ENCODE assay signal across 29 cellular contexts in the genomic region with DNA sequence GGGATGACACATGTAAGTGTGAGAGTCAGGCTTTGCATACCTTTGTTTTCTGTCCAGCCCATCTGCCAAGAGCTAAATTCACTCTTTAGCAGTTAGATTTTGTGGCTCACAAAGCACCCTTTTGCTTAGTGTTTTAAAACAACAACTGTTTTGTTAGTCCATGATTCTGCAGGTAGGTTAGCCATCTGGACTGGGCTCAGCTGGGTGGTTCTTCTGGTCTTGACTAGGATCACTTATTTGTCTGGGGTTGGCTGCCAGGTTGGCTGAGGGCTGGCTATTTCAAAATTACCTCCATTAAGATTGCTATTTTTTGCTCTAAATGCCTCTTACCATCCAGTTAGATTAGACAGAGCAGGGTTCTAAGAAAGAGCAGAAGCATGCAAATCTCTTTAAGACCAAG.
"Had no signal": no experiment of that assay in that cellular context is flagged by ENCODE, and none has a peak within 500 bp of the region (broad histone marks: within the 10 kb centered on the region; RNA-seq: fewer than 3 reads in every experiment).

No MANE protein-coding gene starts in this region.

- H3K4me3 Mint-ChIP-seq: stimulated activated effector memory CD8-positive, alpha-beta T cell treated with anti-CD3 and anti-CD28 coated beads, Interleukin-12 subunit alpha, Interleukin-12 subunit beta, amount 100 ng/mL, for 72 hours; stimulated activated memory B cell treated with anti-CD40 and anti-IgM and Interleukin-4, amounts not matched to agents 10 μg/mL and 1 μg/mL and 100 μg/mL, for 72 hours; stimulated activated naive B cell treated with anti-CD40 and anti-IgM and Interleukin-4, amounts not matched to agents 10 μg/mL and 1 μg/mL and 100 μg/mL, for 72 hours; stimulated activated naive CD8-positive, alpha-beta T cell treated with anti-CD3 and anti-CD28 coated beads, Interleukin-15, amount 100 ng/mL, for 72 hours; stimulated activated naive CD8-positive, alpha-beta T cell treated with anti-CD3 and anti-CD28 coated beads, Interleukin-15, Interleukin-2, amounts not matched to agents 100 ng/mL and 50 ng/mL, for 24 hours; type B pancreatic cell had no signal

- H3K4me1 Mint-ChIP-seq: stimulated activated effector memory CD8-positive, alpha-beta T cell treated with anti-CD3 and anti-CD28 coated beads, Interleukin-12 subunit alpha, Interleukin-12 subunit beta, amount 100 ng/mL, for 72 hours; stimulated activated memory B cell treated with anti-CD40 and anti-IgM and Interleukin-4, amounts not matched to agents 10 μg/mL and 1 μg/mL and 100 μg/mL, for 72 hours; stimulated activated naive B cell treated with anti-CD40 and anti-IgM and Interleukin-4, amounts not matched to agents 10 μg/mL and 1 μg/mL and 100 μg/mL, for 72 hours; stimulated activated naive CD8-positive, alpha-beta T cell treated with anti-CD3 and anti-CD28 coated beads, Interleukin-15, amount 100 ng/mL, for 72 hours had no signal

- H3K9me3 ChIP-seq: testis, thyroid gland, uterus had no signal

- FAIRE-seq: urothelium cell line had no signal

- ATAC-seq: stimulated activated effector memory CD8-positive, alpha-beta T cell treated with anti-CD3 and anti-CD28 coated beads, Interleukin-12 subunit alpha, Interleukin-12 subunit beta, amount 100 ng/mL, for 72 hours; stimulated activated memory B cell treated with anti-CD40 and anti-IgM and Interleukin-4, amounts not matched to agents 10 μg/mL and 1 μg/mL and 100 μg/mL, for 72 hours; stimulated activated naive B cell treated with anti-CD40 and anti-IgM and Interleukin-4, amounts not matched to agents 10 μg/mL and 1 μg/mL and 100 μg/mL, for 72 hours; stimulated activated naive CD8-positive, alpha-beta T cell treated with anti-CD3 and anti-CD28 coated beads, Interleukin-15, amount 100 ng/mL, for 72 hours; stimulated activated naive CD8-positive, alpha-beta T cell treated with anti-CD3 and anti-CD28 coated beads, Interleukin-15, Interleukin-2, amounts not matched to agents 100 U/mL and 50 U/mL, for 24 hours; upper lobe of right lung had no signal

- H3K36me3 ChIP-seq: stomach, suprapubic skin, thoracic aorta, thyroid gland, tibial artery, tibial nerve, transverse colon, upper lobe of left lung, upper lobe of right lung, uterus, vagina had no signal

- H3K4me3 ChIP-seq: stomach, suprapubic skin, testis, thoracic aorta, thyroid gland, tibial artery, tibial nerve, transverse colon, upper lobe of left lung, upper lobe of right lung, uterus, vagina had no signal

- H3K4me1 ChIP-seq: stomach, suprapubic skin, testis, thyroid gland, tibial artery, tibial nerve, transverse colon, upper lobe of left lung, upper lobe of right lung, uterus, vagina had no signal

- H3K27me3 Mint-ChIP-seq: stimulated activated memory B cell treated with anti-CD40 and anti-IgM and Interleukin-4, amounts not matched to agents 10 μg/mL and 1 μg/mL and 100 μg/mL, for 72 hours; stimulated activated naive B cell treated with anti-CD40 and anti-IgM and Interleukin-4, amounts not matched to agents 10 μg/mL and 1 μg/mL and 100 μg/mL, for 72 hours; stimulated activated naive CD8-positive, alpha-beta T cell treated with anti-CD3 and anti-CD28 coated beads, Interleukin-15, amount 100 ng/mL, for 72 hours; stimulated activated naive CD8-positive, alpha-beta T cell treated with anti-CD3 and anti-CD28 coated beads, Interleukin-15, Interleukin-2, amounts not matched to agents 100 ng/mL and 50 ng/mL, for 24 hours; type B pancreatic cell had no signal

- H3K27ac Mint-ChIP-seq: stimulated activated effector memory CD8-positive, alpha-beta T cell treated with anti-CD3 and anti-CD28 coated beads, Interleukin-12 subunit alpha, Interleukin-12 subunit beta, amount 100 ng/mL, for 72 hours; stimulated activated memory B cell treated with anti-CD40 and anti-IgM and Interleukin-4, amounts not matched to agents 10 μg/mL and 1 μg/mL and 100 μg/mL, for 72 hours; stimulated activated naive B cell treated with anti-CD40 and anti-IgM and Interleukin-4, amounts not matched to agents 10 μg/mL and 1 μg/mL and 100 μg/mL, for 72 hours; stimulated activated naive CD8-positive, alpha-beta T cell treated with anti-CD3 and anti-CD28 coated beads, Interleukin-15, amount 100 ng/mL, for 72 hours; stimulated activated naive CD8-positive, alpha-beta T cell treated with anti-CD3 and anti-CD28 coated beads, Interleukin-15, Interleukin-2, amounts not matched to agents 100 ng/mL and 50 ng/mL, for 24 hours; type B pancreatic cell had no signal

- H3K27ac ChIP-seq: stomach, suprapubic skin, testis, thoracic aorta, thyroid gland, tibial artery, tibial nerve, transverse colon, upper lobe of left lung, upper lobe of right lung, uterus, vagina had no signal

- H3K36me3 Mint-ChIP-seq: stimulated activated effector memory CD8-positive, alpha-beta T cell treated with anti-CD3 and anti-CD28 coated beads, Interleukin-12 subunit alpha, Interleukin-12 subunit beta, amount 100 ng/mL, for 72 hours; stimulated activated memory B cell treated with anti-CD40 and anti-IgM and Interleukin-4, amounts not matched to agents 10 μg/mL and 1 μg/mL and 100 μg/mL, for 72 hours; stimulated activated naive B cell treated with anti-CD40 and anti-IgM and Interleukin-4, amounts not matched to agents 10 μg/mL and 1 μg/mL and 100 μg/mL, for 72 hours had no signal

- DNase-seq: stimulated activated CD4-positive, alpha-beta T cell treated with anti-CD3 and anti-CD28 coated beads, Interleukin-2, amount 100 ng/mL, for 48 hours; stimulated activated CD4-positive, alpha-beta T cell treated with anti-CD3 and anti-CD28 coated beads, Interleukin-4, amount 100 ng/mL, for 1 hour; stimulated activated CD4-positive, alpha-beta T cell treated with anti-CD3 and anti-CD28 coated beads, Interleukin-4, amount 100 ng/mL, for 24 hours; stimulated activated CD4-positive, alpha-beta T cell treated with anti-CD3 and anti-CD28 coated beads, Interleukin-4, amount 100 ng/mL, for 4 hours; stimulated activated CD8-positive, alpha-beta memory T cell treated with anti-CD3 and anti-CD28 coated beads, Interleukin-4, amount 100 ng/mL, for 48 hours; stimulated activated naive B cell treated with anti-CD40 and anti-IgM and Interleukin-4, amounts not matched to agents 10 μg/mL and 1 μg/mL and 100 μg/mL, for 72 hours; stimulated activated naive CD4-positive, alpha-beta T cell; stimulated activated naive CD4-positive, alpha-beta T cell treated with Interleukin-2 at 50 U/mL for 16 hours; stimulated activated naive CD8-positive, alpha-beta T cell treated with anti-CD3 and anti-CD28 coated beads, Interleukin-15, amount 100 ng/mL, for 72 hours; stimulated activated naive CD8-positive, alpha-beta T cell treated with anti-CD3 and anti-CD28 coated beads, Interleukin-15, Interleukin-2, amounts not matched to agents 100 U/mL and 50 U/mL, for 24 hours; stomach; substantia nigra; testis; thyroid gland; tibial artery; transverse colon; trophoblast cell; upper lobe of left lung; upper lobe of right lung; uterus had no signal

- H3K27me3 ChIP-seq: stomach, suprapubic skin, testis, thyroid gland, tibial artery, tibial nerve, transverse colon, upper lobe of left lung, upper lobe of right lung, uterus, vagina had no signal
